Comparison of ENCODE assay signal across 17 cellular contexts in the genomic region with DNA sequence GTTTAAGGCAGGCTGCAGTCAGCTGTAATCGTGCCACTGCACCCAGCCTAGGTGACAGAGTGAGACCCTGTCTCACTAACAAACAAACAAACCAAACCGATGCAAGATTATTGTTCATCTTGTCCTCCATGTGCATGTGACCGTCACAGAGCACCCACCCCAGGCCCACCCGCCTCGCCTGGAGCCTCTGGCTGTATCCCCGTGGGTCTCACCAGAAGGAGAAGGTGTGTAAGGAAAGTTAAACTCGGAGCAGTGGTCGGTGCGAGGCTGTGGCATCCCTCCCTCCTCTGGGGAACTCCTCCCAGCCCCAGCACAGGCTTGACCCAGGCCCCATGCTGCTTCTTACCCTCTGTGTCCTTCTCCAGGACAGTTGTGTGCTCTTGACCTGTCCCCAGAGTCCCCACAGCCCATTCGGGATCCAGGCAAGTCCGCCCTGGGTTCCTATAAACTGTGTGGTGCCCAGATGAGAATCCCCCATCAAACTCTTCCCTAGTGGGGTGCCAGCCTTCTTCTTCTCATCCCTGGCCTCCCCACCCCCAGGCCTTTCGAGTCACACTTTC.
DNase-seq lines count a peak whose midpoint lies in the region; ATAC-seq and TF ChIP-seq lines count a peak whose summit lies in the region.
"Had no signal": no experiment of that assay in that cellular context is flagged by ENCODE, and none has a peak within 500 bp of the region (broad histone marks: within the 10 kb centered on the region; RNA-seq: fewer than 3 reads in every experiment).

No MANE protein-coding gene starts in this region.

- no peaks in the 10 kb centered on the region for H3K27me3 Mint-ChIP-seq in activated CD8-positive, alpha-beta memory T cell treated with anti-CD3 and anti-CD28 coated beads, Interleukin-2, amount 10 ng/mL, durations not matched to agents 7 days and 5 days
- peaks cover 29% of the 10 kb centered on the region for H3K27me3 Mint-ChIP-seq in type B pancreatic cell

- no peak for ATAC-seq in activated CD8-positive, alpha-beta memory T cell treated with anti-CD3 and anti-CD28 coated beads, Interleukin-2, amount 10 ng/mL, durations not matched to agents 7 days and 5 days
- ATAC-seq in GM19351 (IDR thresholded peaks at IDR 0.05; ENCODE audit: unreplicated experiment), result no peak
- ATAC-seq: A549, HepG2 had no signal

- H3K27ac ChIP-seq in coronary artery, result no peak overlapping the region
- H3K27ac ChIP-seq: 22Rv1, A549, C4-2B had no signal

- H3K4me3 ChIP-seq in coronary artery, result no peak overlapping the region
- H3K4me3 ChIP-seq: A549 had no signal

- no peaks in the 10 kb centered on the region for H3K9me3 Mint-ChIP-seq in activated CD8-positive, alpha-beta memory T cell treated with anti-CD3 and anti-CD28 coated beads, Interleukin-2, amount 10 ng/mL, durations not matched to agents 7 days and 5 days (ENCODE audit: low read depth)
- peaks cover 3% of the 10 kb centered on the region for H3K9me3 Mint-ChIP-seq in type B pancreatic cell
- H3K9me3 Mint-ChIP-seq: CD4-positive, alpha-beta T cell had no signal

- peak; percentile 11 for DNase-seq in activated CD8-positive, alpha-beta memory T cell treated with anti-CD3 and anti-CD28 coated beads for 24 hours
- no peak for DNase-seq in activated CD8-positive, alpha-beta memory T cell treated with anti-CD3 and anti-CD28 coated beads, Interleukin-2, amount 10 ng/mL, durations not matched to agents 7 days and 5 days
- peak; percentile 52 for DNase-seq in coronary artery (ENCODE audit: low spot score)
- peak; percentile 55 for DNase-seq in mesenteric fat pad (ENCODE audit: low spot score)
- peak; percentile 25 for DNase-seq in type B pancreatic cell (ENCODE audit: extremely low spot score, unreplicated experiment)
- DNase-seq in COR-L47 (lab: John Stamatoyannopoulos, UW), result no peak
- DNase-seq in NCI-H446 treated with DMSO at 0.1 percent for 48 hours (lab: John Stamatoyannopoulos, UW), result no peak
- DNase-seq: AML-193; CD4-positive, alpha-beta T cell; DMS79 treated with DMSO at 0.1 percent for 48 hours; GF-D8; H9 had no signal

- TF ChIP-seq CTCF in coronary artery (IDR thresholded peaks at IDR 0.05) (no peak), type B pancreatic cell (conservative IDR thresholded peaks at IDR 0.05) (no peak)

- H3K27ac Mint-ChIP-seq in activated CD8-positive, alpha-beta memory T cell treated with anti-CD3 and anti-CD28 coated beads, Interleukin-2, amount 10 ng/mL, durations not matched to agents 7 days and 5 days, result no peak overlapping the region
- H3K27ac Mint-ChIP-seq in type B pancreatic cell, result no peak overlapping the region
- H3K27ac Mint-ChIP-seq: CD4-positive, alpha-beta T cell; H9 had no signal

- H3K36me3 Mint-ChIP-seq in activated CD8-positive, alpha-beta memory T cell treated with anti-CD3 and anti-CD28 coated beads, Interleukin-2, amount 10 ng/mL, durations not matched to agents 7 days and 5 days, result no peaks in the 10 kb centered on the region
- H3K36me3 Mint-ChIP-seq in type B pancreatic cell, result no peaks in the 10 kb centered on the region

- CTCF ChIA-PET in activated CD8-positive, alpha-beta memory T cell treated with anti-CD3 and anti-CD28 coated beads, Interleukin-2, amount 10 ng/mL, durations not matched to agents 7 days and 5 days (lab: Charles Lee), result no interaction called here

- no peaks in the 10 kb centered on the region for H3K4me1 Mint-ChIP-seq in activated CD8-positive, alpha-beta memory T cell treated with anti-CD3 and anti-CD28 coated beads, Interleukin-2, amount 10 ng/mL, durations not matched to agents 7 days and 5 days
- H3K4me1 Mint-ChIP-seq in type B pancreatic cell (ENCODE audit: unreplicated experiment), result no peaks in the 10 kb centered on the region

- H3K4me3 Mint-ChIP-seq in activated CD8-positive, alpha-beta memory T cell treated with anti-CD3 and anti-CD28 coated beads, Interleukin-2, amount 10 ng/mL, durations not matched to agents 7 days and 5 days, result no peak overlapping the region
- H3K4me3 Mint-ChIP-seq in type B pancreatic cell, result no peak overlapping the region
- H3K4me3 Mint-ChIP-seq: CD4-positive, alpha-beta T cell; H9 had no signal

Comparison
In these comparisons a context has a peak if more than half of its experiments do, and no peak if none do; other contexts are left out.
1. DNase-seq: peak in activated CD8-positive, alpha-beta memory T cell treated with anti-CD3 and anti-CD28 coated beads for 24 hours (single experiment), coronary artery (single experiment), mesenteric fat pad (single experiment) and type B pancreatic cell (single experiment); none in activated CD8-positive, alpha-beta memory T cell treated with anti-CD3 and anti-CD28 coated beads, Interleukin-2, amount 10 ng/mL, durations not matched to agents 7 days and 5 days (single experiment), COR-L47 (single experiment) and NCI-H446 treated with DMSO at 0.1 percent for 48 hours (single experiment).